Comparison of ENCODE assay signal across 1 cellular context in the genomic region with DNA sequence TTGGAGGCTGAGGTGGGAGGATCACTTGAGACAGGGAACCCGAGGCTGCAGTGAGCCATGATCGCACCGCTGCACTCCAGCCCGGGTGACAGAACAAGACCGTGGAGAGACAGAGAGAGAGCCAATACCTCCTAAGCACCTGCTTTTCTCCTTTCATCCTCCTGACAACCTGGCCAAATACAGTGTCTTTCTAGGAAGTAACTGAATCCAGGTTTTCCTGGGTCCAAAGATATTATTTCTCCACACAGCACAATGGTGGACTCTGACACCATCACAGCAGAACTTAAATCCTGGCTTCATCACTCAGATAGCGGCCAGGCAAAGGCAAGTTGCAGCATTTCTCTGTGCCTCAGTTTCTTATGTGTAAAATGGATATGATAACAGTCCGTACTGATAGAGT.
TF ChIP-seq lines count a peak whose summit lies in the region.

No MANE protein-coding gene starts in this region.

TF ChIP-seq in HepG2, 621 proteins besides CTCF, POLR2A, EP300 and RAD21:
- TF ChIP-seq HNF4A (CRISPR knock-in tag; IDR thresholded peaks at IDR 0.05) (peak; percentile 61), AHR (CRISPR knock-in tag; IDR thresholded peaks at IDR 0.05) (no peak), BCL6 (CRISPR knock-in tag; IDR thresholded peaks at IDR 0.05) (peak; percentile 94), RFXANK (CRISPR knock-in tag; IDR thresholded peaks at IDR 0.05) (no peak), ZNF207 (IDR thresholded peaks at IDR 0.05; ENCODE audit: borderline replicate concordance) (no peak), HNF4G (IDR thresholded peaks at IDR 0.05; ENCODE audit: borderline replicate concordance, low read depth, low read length) (no peak), HNF4G (CRISPR knock-in tag; IDR thresholded peaks at IDR 0.05; ENCODE audit: borderline replicate concordance, low read depth) (no peak), ZMYM3 (CRISPR knock-in tag; IDR thresholded peaks at IDR 0.05) (no peak), ZNF205 (CRISPR knock-in tag; IDR thresholded peaks at IDR 0.05) (peak; percentile 98), ZNF790 (CRISPR knock-in tag; IDR thresholded peaks at IDR 0.05; ENCODE audit: borderline replicate concordance) (no peak), ZNF331 (CRISPR knock-in tag; IDR thresholded peaks at IDR 0.05) (no peak), SOX6 (IDR thresholded peaks at IDR 0.05) (no peak), SOX6 (CRISPR knock-in tag; IDR thresholded peaks at IDR 0.05) (peak; percentile 23; the same call in 1 of the 2 replicates), NCOR1 (IDR thresholded peaks at IDR 0.05; ENCODE audit: borderline replicate concordance, low read length) (peak; percentile 53; the same call in 1 of the 2 replicates), ZNF496 (CRISPR knock-in tag; IDR thresholded peaks at IDR 0.05; ENCODE audit: insufficient replicate concordance) (no peak)
- TF ChIP-seq, protein P1, sequence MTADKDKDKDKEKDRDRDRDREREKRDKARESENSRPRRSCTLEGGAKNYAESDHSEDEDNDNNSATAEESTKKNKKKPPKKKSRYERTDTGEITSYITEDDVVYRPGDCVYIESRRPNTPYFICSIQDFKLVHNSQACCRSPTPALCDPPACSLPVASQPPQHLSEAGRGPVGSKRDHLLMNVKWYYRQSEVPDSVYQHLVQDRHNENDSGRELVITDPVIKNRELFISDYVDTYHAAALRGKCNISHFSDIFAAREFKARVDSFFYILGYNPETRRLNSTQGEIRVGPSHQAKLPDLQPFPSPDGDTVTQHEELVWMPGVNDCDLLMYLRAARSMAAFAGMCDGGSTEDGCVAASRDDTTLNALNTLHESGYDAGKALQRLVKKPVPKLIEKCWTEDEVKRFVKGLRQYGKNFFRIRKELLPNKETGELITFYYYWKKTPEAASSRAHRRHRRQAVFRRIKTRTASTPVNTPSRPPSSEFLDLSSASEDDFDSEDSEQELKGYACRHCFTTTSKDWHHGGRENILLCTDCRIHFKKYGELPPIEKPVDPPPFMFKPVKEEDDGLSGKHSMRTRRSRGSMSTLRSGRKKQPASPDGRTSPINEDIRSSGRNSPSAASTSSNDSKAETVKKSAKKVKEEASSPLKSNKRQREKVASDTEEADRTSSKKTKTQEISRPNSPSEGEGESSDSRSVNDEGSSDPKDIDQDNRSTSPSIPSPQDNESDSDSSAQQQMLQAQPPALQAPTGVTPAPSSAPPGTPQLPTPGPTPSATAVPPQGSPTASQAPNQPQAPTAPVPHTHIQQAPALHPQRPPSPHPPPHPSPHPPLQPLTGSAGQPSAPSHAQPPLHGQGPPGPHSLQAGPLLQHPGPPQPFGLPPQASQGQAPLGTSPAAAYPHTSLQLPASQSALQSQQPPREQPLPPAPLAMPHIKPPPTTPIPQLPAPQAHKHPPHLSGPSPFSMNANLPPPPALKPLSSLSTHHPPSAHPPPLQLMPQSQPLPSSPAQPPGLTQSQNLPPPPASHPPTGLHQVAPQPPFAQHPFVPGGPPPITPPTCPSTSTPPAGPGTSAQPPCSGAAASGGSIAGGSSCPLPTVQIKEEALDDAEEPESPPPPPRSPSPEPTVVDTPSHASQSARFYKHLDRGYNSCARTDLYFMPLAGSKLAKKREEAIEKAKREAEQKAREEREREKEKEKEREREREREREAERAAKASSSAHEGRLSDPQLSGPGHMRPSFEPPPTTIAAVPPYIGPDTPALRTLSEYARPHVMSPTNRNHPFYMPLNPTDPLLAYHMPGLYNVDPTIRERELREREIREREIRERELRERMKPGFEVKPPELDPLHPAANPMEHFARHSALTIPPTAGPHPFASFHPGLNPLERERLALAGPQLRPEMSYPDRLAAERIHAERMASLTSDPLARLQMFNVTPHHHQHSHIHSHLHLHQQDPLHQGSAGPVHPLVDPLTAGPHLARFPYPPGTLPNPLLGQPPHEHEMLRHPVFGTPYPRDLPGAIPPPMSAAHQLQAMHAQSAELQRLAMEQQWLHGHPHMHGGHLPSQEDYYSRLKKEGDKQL (CRISPR knock-in tag; IDR thresholded peaks at IDR 0.05; ENCODE audit: low read depth), result no peak
- TF ChIP-seq, protein P2, sequence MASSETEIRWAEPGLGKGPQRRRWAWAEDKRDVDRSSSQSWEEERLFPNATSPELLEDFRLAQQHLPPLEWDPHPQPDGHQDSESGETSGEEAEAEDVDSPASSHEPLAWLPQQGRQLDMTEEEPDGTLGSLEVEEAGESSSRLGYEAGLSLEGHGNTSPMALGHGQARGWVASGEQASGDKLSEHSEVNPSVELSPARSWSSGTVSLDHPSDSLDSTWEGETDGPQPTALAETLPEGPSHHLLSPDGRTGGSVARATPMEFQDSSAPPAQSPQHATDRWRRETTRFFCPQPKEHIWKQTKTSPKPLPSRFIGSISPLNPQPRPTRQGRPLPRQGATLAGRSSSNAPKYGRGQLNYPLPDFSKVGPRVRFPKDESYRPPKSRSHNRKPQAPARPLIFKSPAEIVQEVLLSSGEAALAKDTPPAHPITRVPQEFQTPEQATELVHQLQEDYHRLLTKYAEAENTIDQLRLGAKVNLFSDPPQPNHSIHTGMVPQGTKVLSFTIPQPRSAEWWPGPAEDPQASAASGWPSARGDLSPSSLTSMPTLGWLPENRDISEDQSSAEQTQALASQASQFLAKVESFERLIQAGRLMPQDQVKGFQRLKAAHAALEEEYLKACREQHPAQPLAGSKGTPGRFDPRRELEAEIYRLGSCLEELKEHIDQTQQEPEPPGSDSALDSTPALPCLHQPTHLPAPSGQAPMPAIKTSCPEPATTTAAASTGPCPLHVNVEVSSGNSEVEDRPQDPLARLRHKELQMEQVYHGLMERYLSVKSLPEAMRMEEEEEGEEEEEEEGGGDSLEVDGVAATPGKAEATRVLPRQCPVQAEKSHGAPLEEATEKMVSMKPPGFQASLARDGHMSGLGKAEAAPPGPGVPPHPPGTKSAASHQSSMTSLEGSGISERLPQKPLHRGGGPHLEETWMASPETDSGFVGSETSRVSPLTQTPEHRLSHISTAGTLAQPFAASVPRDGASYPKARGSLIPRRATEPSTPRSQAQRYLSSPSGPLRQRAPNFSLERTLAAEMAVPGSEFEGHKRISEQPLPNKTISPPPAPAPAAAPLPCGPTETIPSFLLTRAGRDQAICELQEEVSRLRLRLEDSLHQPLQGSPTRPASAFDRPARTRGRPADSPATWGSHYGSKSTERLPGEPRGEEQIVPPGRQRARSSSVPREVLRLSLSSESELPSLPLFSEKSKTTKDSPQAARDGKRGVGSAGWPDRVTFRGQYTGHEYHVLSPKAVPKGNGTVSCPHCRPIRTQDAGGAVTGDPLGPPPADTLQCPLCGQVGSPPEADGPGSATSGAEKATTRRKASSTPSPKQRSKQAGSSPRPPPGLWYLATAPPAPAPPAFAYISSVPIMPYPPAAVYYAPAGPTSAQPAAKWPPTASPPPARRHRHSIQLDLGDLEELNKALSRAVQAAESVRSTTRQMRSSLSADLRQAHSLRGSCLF (CRISPR knock-in tag; IDR thresholded peaks at IDR 0.05; ENCODE audit: borderline replicate concordance), result no peak
- TF ChIP-seq, protein P3, sequence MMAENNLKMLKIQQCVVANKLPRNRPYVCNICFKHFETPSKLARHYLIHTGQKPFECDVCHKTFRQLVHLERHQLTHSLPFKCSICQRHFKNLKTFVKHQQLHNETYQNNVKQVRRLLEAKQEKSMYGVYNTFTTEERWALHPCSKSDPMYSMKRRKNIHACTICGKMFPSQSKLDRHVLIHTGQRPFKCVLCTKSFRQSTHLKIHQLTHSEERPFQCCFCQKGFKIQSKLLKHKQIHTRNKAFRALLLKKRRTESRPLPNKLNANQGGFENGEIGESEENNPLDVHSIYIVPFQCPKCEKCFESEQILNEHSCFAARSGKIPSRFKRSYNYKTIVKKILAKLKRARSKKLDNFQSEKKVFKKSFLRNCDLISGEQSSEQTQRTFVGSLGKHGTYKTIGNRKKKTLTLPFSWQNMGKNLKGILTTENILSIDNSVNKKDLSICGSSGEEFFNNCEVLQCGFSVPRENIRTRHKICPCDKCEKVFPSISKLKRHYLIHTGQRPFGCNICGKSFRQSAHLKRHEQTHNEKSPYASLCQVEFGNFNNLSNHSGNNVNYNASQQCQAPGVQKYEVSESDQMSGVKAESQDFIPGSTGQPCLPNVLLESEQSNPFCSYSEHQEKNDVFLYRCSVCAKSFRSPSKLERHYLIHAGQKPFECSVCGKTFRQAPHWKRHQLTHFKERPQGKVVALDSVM (CRISPR knock-in tag; IDR thresholded peaks at IDR 0.05), result peak; percentile 40; the same call in 1 of the 2 replicates
- TF ChIP-seq, protein P4, sequence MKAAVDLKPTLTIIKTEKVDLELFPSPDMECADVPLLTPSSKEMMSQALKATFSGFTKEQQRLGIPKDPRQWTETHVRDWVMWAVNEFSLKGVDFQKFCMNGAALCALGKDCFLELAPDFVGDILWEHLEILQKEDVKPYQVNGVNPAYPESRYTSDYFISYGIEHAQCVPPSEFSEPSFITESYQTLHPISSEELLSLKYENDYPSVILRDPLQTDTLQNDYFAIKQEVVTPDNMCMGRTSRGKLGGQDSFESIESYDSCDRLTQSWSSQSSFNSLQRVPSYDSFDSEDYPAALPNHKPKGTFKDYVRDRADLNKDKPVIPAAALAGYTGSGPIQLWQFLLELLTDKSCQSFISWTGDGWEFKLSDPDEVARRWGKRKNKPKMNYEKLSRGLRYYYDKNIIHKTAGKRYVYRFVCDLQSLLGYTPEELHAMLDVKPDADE (CRISPR knock-in tag; IDR thresholded peaks at IDR 0.05), result no peak
